In genomic region chr19:2040647-2041435, GRCh38 we compare ENCODE assay signal across 9 cellular contexts. TPM values are rescaled to one million over a fixed set of nuclear protein-coding genes. Genes with fewer than 3 reads are reported as not detected.
A peak's percentile ranks its signal among the peaks of the same experiment; 100 is the strongest.
DNase-seq lines count a peak whose midpoint lies in the region; ATAC-seq, FAIRE-seq and TF ChIP-seq lines count a peak whose summit lies in the region.
"Had no signal": no experiment of that assay in that cellular context is flagged by ENCODE, and none has a peak within 500 bp of the region (broad histone marks: within the 10 kb centered on the region; RNA-seq: fewer than 3 reads in every experiment).

No MANE protein-coding gene starts in this region.

- WGBS in body of pancreas, 2 donors = 83 to 100% methylated on average over 2 to 28 of the region's 28 CpGs
- WGBS in mesenchymal stem cell = 95% methylated on average over 28 of the region's 28 CpGs
- WGBS in upper lobe of left lung, 2 donors = 94% methylated on average over 25 of the region's 28 CpGs; no CpG with 5 or more reads in 1 of the 2 donors

- TF ChIP-seq POLR2A in body of pancreas (IDR thresholded peaks at IDR 0.05) (no peak), upper lobe of left lung (IDR thresholded peaks at IDR 0.05) (no peak), GM12891 (IDR thresholded peaks at IDR 0.05; ENCODE audit: low read depth, low read length) (no peak)

- no peak overlapping the region for H2AFZ ChIP-seq in mesenchymal stem cell (ENCODE audit: low read depth, low read length)

- H2BK15ac ChIP-seq in mesenchymal stem cell (ENCODE audit: low read depth, poor library complexity, severe bottlenecking) = no peak overlapping the region

- H3K27ac ChIP-seq in body of pancreas (peak overlapping the region; percentile 89 to 100 (median 96)), mesenchymal stem cell (ENCODE audit: low read length, poor library complexity, severe bottlenecking) (no peak overlapping the region), upper lobe of left lung (peak overlapping the region; percentile 83 to 100 (median 93))

- no peak overlapping the region for H3K14ac ChIP-seq in mesenchymal stem cell (ENCODE audit: low read length in 2 of 2)

- H3K4me3 ChIP-seq in body of pancreas (no peak overlapping the region), mesenchymal stem cell (ENCODE audit: insufficient read depth in 1 of 2, low read depth in 1 of 2, low read length in 2 of 2) (no peak overlapping the region), upper lobe of left lung (peak overlapping the region in 1 of 4 donors; percentile 39)

- H3K18ac ChIP-seq in mesenchymal stem cell (ENCODE audit: low read depth in 1 of 2, low read length in 2 of 2) = peak overlapping the region in 1 of 2 experiments; percentile 11

- DNase-seq in activated naive CD4-positive, alpha-beta T cell treated with anti-CD3 and anti-CD28 coated beads, Interleukin-2, amount 10 ng/mL, durations not matched to agents 7 days and 5 days = no peak
- DNase-seq in activated naive CD4-positive, alpha-beta T cell treated with Interleukin-2 at 50 U/mL for 16 hours = no peak
- DNase-seq in body of pancreas = no peak
- no peak for DNase-seq in mesenchymal stem cell
- DNase-seq in upper lobe of left lung = peak in 1 of 2 donors; percentile 70
- DNase-seq in central memory CD4-positive, alpha-beta T cell = no peak
- no peak for DNase-seq in SW480 (ENCODE audit: low spot score)
- no peak for DNase-seq in GM12891 (ENCODE audit: insufficient read length, low spot score)
- DNase-seq: cortex of kidney had no signal

- H3K9me3 ChIP-seq in body of pancreas (peaks cover 0 to 3% (median 0%) of the 10 kb centered on the region in 3 donors), mesenchymal stem cell (ENCODE audit: control insufficient read depth, low read length) (no peaks in the 10 kb centered on the region), upper lobe of left lung (peaks cover 0 to 1% (median under 1%) of the 10 kb centered on the region in 4 donors)

- no peak overlapping the region for H4K91ac ChIP-seq in mesenchymal stem cell (ENCODE audit: low read length)

- no peak for TF ChIP-seq EP300 in upper lobe of left lung (IDR thresholded peaks at IDR 0.05)

- no peak overlapping the region for H2BK5ac ChIP-seq in mesenchymal stem cell (ENCODE audit: low read depth, low read length, poor library complexity, severe bottlenecking)

- peak overlapping the region; percentile 89 for H3K27ac Mint-ChIP-seq in activated naive CD4-positive, alpha-beta T cell treated with anti-CD3 and anti-CD28 coated beads, Interleukin-2, amount 10 ng/mL, durations not matched to agents 7 days and 5 days

- peak overlapping the region; percentile 82 for H2AK5ac ChIP-seq in mesenchymal stem cell (ENCODE audit: low read length, severe bottlenecking)

- H3K4me1 ChIP-seq in body of pancreas (peaks cover 60% of the 10 kb centered on the region), mesenchymal stem cell (ENCODE audit: control insufficient read depth, insufficient read depth, low read depth, low read length) (peaks cover 48% of the 10 kb centered on the region), upper lobe of left lung (peaks cover 49 to 62% (median 51%) of the 10 kb centered on the region in 4 donors)

- H3K9ac ChIP-seq in mesenchymal stem cell (ENCODE audit: low read length) = no peak overlapping the region

- H3K27me3 Mint-ChIP-seq in activated naive CD4-positive, alpha-beta T cell treated with anti-CD3 and anti-CD28 coated beads, Interleukin-2, amount 10 ng/mL, durations not matched to agents 7 days and 5 days = no peaks in the 10 kb centered on the region

- FAIRE-seq in GM12891 (lab: Jason Lieb, UNC) = no peak

- intact Hi-C loops in body of pancreas (cut with DNase I) = no loop called here

- peaks cover 31% of the 10 kb centered on the region for H3K4me1 Mint-ChIP-seq in activated naive CD4-positive, alpha-beta T cell treated with anti-CD3 and anti-CD28 coated beads, Interleukin-2, amount 10 ng/mL, durations not matched to agents 7 days and 5 days

- ATAC-seq in body of pancreas (no peak), upper lobe of left lung (ENCODE audit: low FRiP score in 2 of 2) (no peak)

- peak overlapping the region in 1 of 2 experiments; percentile 25 for H2BK12ac ChIP-seq in mesenchymal stem cell (ENCODE audit: low read length in 2 of 2)

- H3K36me3 ChIP-seq in body of pancreas (replicated peaks in 1 of 2; ENCODE audit: insufficient read depth in 1 of 2, low read depth in 2 of 2) (peaks cover 8 to 20% of the 10 kb centered on the region in 2 donors), mesenchymal stem cell (ENCODE audit: control insufficient read depth in 1 of 2, insufficient read depth in 2 of 2, low read depth in 1 of 2, low read length in 2 of 2) (peaks cover 74 to 82% of the 10 kb centered on the region in 2 experiments), upper lobe of left lung (peaks cover 43 to 78% (median 67%) of the 10 kb centered on the region in 4 donors)

- H3K4ac ChIP-seq in mesenchymal stem cell (ENCODE audit: low read depth in 1 of 2, low read length in 2 of 2) = no peak overlapping the region

- TF ChIP-seq CTCF in body of pancreas (IDR thresholded peaks at IDR 0.05) (no peak), upper lobe of left lung (IDR thresholded peaks at IDR 0.05) (no peak)

- H2BK120ac ChIP-seq in mesenchymal stem cell (ENCODE audit: low read depth, low read length) = no peak overlapping the region

- peaks cover 27% of the 10 kb centered on the region for H3K36me3 Mint-ChIP-seq in activated naive CD4-positive, alpha-beta T cell treated with anti-CD3 and anti-CD28 coated beads, Interleukin-2, amount 10 ng/mL, durations not matched to agents 7 days and 5 days

- no peak overlapping the region for H3K4me2 ChIP-seq in mesenchymal stem cell (ENCODE audit: low read length, poor library complexity, severe bottlenecking)

- peaks cover 35% of the 10 kb centered on the region for H3K79me1 ChIP-seq in mesenchymal stem cell (replicated peaks; ENCODE audit: low read length, poor library complexity, severe bottlenecking)

- H3K23ac ChIP-seq in mesenchymal stem cell (ENCODE audit: low read length in 2 of 2) = no peak overlapping the region

- H3K9me3 Mint-ChIP-seq in activated naive CD4-positive, alpha-beta T cell treated with anti-CD3 and anti-CD28 coated beads, Interleukin-2, amount 10 ng/mL, durations not matched to agents 7 days and 5 days = no peaks in the 10 kb centered on the region

- H3K27me3 ChIP-seq in body of pancreas (no peaks in the 10 kb centered on the region), mesenchymal stem cell (ENCODE audit: control insufficient read depth in 1 of 2, insufficient read depth in 1 of 2, low read length in 2 of 2) (no peaks in the 10 kb centered on the region), upper lobe of left lung (no peaks in the 10 kb centered on the region)

- H4K8ac ChIP-seq in mesenchymal stem cell (ENCODE audit: low read length) = no peak overlapping the region

- peak overlapping the region; percentile 59 for H3K4me3 Mint-ChIP-seq in activated naive CD4-positive, alpha-beta T cell treated with anti-CD3 and anti-CD28 coated beads, Interleukin-2, amount 10 ng/mL, durations not matched to agents 7 days and 5 days

- CTCF ChIA-PET in activated naive CD4-positive, alpha-beta T cell treated with anti-CD3 and anti-CD28 coated beads, Interleukin-2, amount 10 ng/mL, durations not matched to agents 7 days and 5 days (lab: Charles Lee) = no interaction called here

TF ChIP-seq in GM12891, 5 proteins besides CTCF, POLR2A, EP300 and RAD21:
- no peak for TF ChIP-seq SPI1 (IDR thresholded peaks at IDR 0.05; ENCODE audit: low read depth, low read length)
- TF ChIP-seq TAF1 (IDR thresholded peaks at IDR 0.05; ENCODE audit: low read depth, low read length) = no peak
- no peak for TF ChIP-seq PAX5 (IDR thresholded peaks at IDR 0.05; ENCODE audit: insufficient read depth, low read length, severe bottlenecking)
- TF ChIP-seq POU2F2 (IDR thresholded peaks at IDR 0.05; ENCODE audit: low read depth, low read length) = no peak
- TF ChIP-seq POLR2AphosphoS5 (IDR thresholded peaks at IDR 0.05; ENCODE audit: low read depth, low read length) = no peak

RNA-seq across cellular contexts. Expression of gene MKNK2, which starts 10.2 kb away (rescaled TPM):
- 100 to 1,000 TPM; 180 to 273 TPM for total RNA-seq in body of pancreas
- 126 TPM for polyA plus RNA-seq in mesenchymal stem cell (2013, experiment 1 of 2)
- 128 TPM for polyA plus RNA-seq in mesenchymal stem cell (2013, experiment 2 of 2)
- total RNA-seq in upper lobe of left lung = 100 to 1,000 TPM; 200 to 397 (median 264) TPM
- polyA plus RNA-seq in GM12891 (2012; ENCODE audit: low read depth, missing spikeins) = 178 TPM

RNA-seq across cellular contexts. Expression of gene BTBD2, which starts 25.3 kb away (rescaled TPM):
- 10 to 100 TPM; 42.3 to 44.8 TPM for total RNA-seq in body of pancreas
- polyA plus RNA-seq in mesenchymal stem cell (2013, experiment 1 of 2) = 60.4 TPM
- 58.7 TPM for polyA plus RNA-seq in mesenchymal stem cell (2013, experiment 2 of 2)
- 10 to 100 TPM; 49.0 to 87.3 (median 69.8) TPM for total RNA-seq in upper lobe of left lung
- 42.2 TPM for polyA plus RNA-seq in GM12891 (2012; ENCODE audit: low read depth, missing spikeins)

RNA-seq across cellular contexts. Expression of gene MOB3A, which starts 55.3 kb away (rescaled TPM):
- total RNA-seq in body of pancreas (10 to 100 TPM; 11.7 to 22.1 TPM), upper lobe of left lung (100 to 1,000 TPM in 1 of 6 donors, 10 to 100 TPM in 5; 35.4 to 107 (median 60.7) TPM)
- polyA plus RNA-seq in mesenchymal stem cell (2013, experiment 1 of 2) = 48.9 TPM
- polyA plus RNA-seq in mesenchymal stem cell (2013, experiment 2 of 2) = 47.9 TPM
- 112 TPM for polyA plus RNA-seq in GM12891 (2012; ENCODE audit: low read depth, missing spikeins)

RNA-seq across cellular contexts. Expression of gene IZUMO4, which starts 55.9 kb away (rescaled TPM):
- 1 to 10 TPM; 3.4 to 4.0 TPM for total RNA-seq in body of pancreas
- polyA plus RNA-seq in mesenchymal stem cell (2013, experiment 1 of 2) = 2.2 TPM
- 2.1 TPM for polyA plus RNA-seq in mesenchymal stem cell (2013, experiment 2 of 2)
- total RNA-seq in upper lobe of left lung = 10 to 100 TPM in 2 of 6 donors, 1 to 10 TPM in 3, under 1 TPM in 1; 0.59 to 61.8 (median 6.4) TPM
- 47.3 TPM for polyA plus RNA-seq in GM12891 (2012; ENCODE audit: low read depth, missing spikeins)
